In genomic region chr4:75940692-75941253, GRCh38 we compare ENCODE assay signal across 7 cellular contexts. TPM values are rescaled to one million over a fixed set of nuclear protein-coding genes. Genes with fewer than 3 reads are reported as not detected.
A peak's percentile ranks its signal among the peaks of the same experiment; 100 is the strongest.
DNase-seq lines count a peak whose midpoint lies in the region; ATAC-seq and TF ChIP-seq lines count a peak whose summit lies in the region.

TSS of gene NAAA (minus strand) at chr4:75941013. CDS start at chr4:75940949, 64 bp downstream.

- H3K4me1 Mint-ChIP-seq in immature natural killer cell: peaks cover 9 to 22% of the 10 kb centered on the region in 2 donors

- peak within 1 kb of the TSS; percentile 96 to 98 (median 96) for H3K4me3 Mint-ChIP-seq in immature natural killer cell

- peak within 1 kb of the TSS; percentile 87 to 96 (median 94) for H3K27ac Mint-ChIP-seq in immature natural killer cell

- H3K27ac ChIP-seq in WERI-Rb-1 (no peak within 1 kb of the TSS; the same call in 1 of the 2 replicates), breast epithelium (peak within 1 kb of the TSS; percentile 43 to 86)

- no peaks in the 10 kb centered on the region for H3K27me3 ChIP-seq in WERI-Rb-1 (ENCODE audit: insufficient read depth, low read depth, severe bottlenecking)
- no peaks in the 10 kb centered on the region for H3K27me3 ChIP-seq in breast epithelium

- TF ChIP-seq CTCF in GM13976 (IDR thresholded peaks at IDR 0.05; ENCODE audit: borderline replicate concordance, control extremely low read depth, extremely low read depth, insufficient read depth, missing control alignments) (peak; percentile 61), NB4 (IDR thresholded peaks at IDR 0.05; ENCODE audit: low read depth, low read length) (no peak), WERI-Rb-1 (IDR thresholded peaks at IDR 0.05; ENCODE audit: low read depth, low read length) (no peak), breast epithelium (IDR thresholded peaks at IDR 0.05) (peak in 1 of 3 donors; percentile 31)

- no peaks in the 10 kb centered on the region for H3K27me3 Mint-ChIP-seq in immature natural killer cell (ENCODE audit: low read depth in 3 of 3)

- no peaks in the 10 kb centered on the region for H3K9me3 ChIP-seq in WERI-Rb-1 (ENCODE audit: severe bottlenecking)
- no peaks in the 10 kb centered on the region for H3K9me3 ChIP-seq in breast epithelium

- TF ChIP-seq POLR2A in NB4 (IDR thresholded peaks at IDR 0.05; ENCODE audit: extremely low read depth, insufficient read length) (no peak), breast epithelium (IDR thresholded peaks at IDR 0.05) (no peak)

- H3K4me3 ChIP-seq in NB4 (ENCODE audit: low read depth, low read length) (peak within 1 kb of the TSS; percentile 82), WERI-Rb-1 (ENCODE audit: low read depth, low read length) (peak within 1 kb of the TSS; percentile 92), breast epithelium (peak within 1 kb of the TSS; percentile 79 to 91 (median 85))

- no peaks in the 10 kb centered on the region for H3K9me3 Mint-ChIP-seq in immature natural killer cell

- intact Hi-C loops in breast epithelium (cut with DNase I; ENCODE audit: low total_unique reads): no loop called here

- H3K36me3 ChIP-seq in WERI-Rb-1 (no peaks in the 10 kb centered on the region), breast epithelium (no peaks in the 10 kb centered on the region)

- in situ Hi-C loops in GM13976 (cut with MboI; ENCODE audit: low sequenced_read_pairs, unreplicated experiment): no loop called here

- no peaks in the 10 kb centered on the region for H3K4me1 ChIP-seq in breast epithelium

- DNase-seq in GM13976 (ENCODE audit: low spot score): peak; percentile 90
- peak; percentile 82 for DNase-seq in NB4 (ENCODE audit: low read depth)
- peak; percentile 81 for DNase-seq in WERI-Rb-1
- DNase-seq in breast epithelium (ENCODE audit: low spot score in 2 of 2): peak; percentile 55 to 87
- peak; percentile 65 to 82 (median 81) for DNase-seq in immature natural killer cell
- peak; percentile 65 to 78 for DNase-seq in stimulated activated CD4-positive, alpha-beta T cell treated with anti-CD3 and anti-CD28 coated beads, Interleukin-12 subunit alpha, Interleukin-12 subunit beta, amount 100 ng/mL, for 24 hours (ENCODE audit: low read depth in 2 of 2)

- ATAC-seq in HG02571 (IDR thresholded peaks at IDR 0.05; ENCODE audit: unreplicated experiment): peak; percentile 89

- H3K36me3 Mint-ChIP-seq in immature natural killer cell: peaks cover 0 to 6% (median 0%) of the 10 kb centered on the region in 3 donors

RNA-seq across cellular contexts. Expression of gene NAAA, which starts in this region (rescaled TPM):
- total RNA-seq in breast epithelium: 10 to 100 TPM; 56.5 to 92.8 (median 78.6) TPM
- polyA plus RNA-seq in immature natural killer cell: 10 to 100 TPM; 56.4 to 77.6 (median 73.2) TPM
